In the genomic region with DNA sequence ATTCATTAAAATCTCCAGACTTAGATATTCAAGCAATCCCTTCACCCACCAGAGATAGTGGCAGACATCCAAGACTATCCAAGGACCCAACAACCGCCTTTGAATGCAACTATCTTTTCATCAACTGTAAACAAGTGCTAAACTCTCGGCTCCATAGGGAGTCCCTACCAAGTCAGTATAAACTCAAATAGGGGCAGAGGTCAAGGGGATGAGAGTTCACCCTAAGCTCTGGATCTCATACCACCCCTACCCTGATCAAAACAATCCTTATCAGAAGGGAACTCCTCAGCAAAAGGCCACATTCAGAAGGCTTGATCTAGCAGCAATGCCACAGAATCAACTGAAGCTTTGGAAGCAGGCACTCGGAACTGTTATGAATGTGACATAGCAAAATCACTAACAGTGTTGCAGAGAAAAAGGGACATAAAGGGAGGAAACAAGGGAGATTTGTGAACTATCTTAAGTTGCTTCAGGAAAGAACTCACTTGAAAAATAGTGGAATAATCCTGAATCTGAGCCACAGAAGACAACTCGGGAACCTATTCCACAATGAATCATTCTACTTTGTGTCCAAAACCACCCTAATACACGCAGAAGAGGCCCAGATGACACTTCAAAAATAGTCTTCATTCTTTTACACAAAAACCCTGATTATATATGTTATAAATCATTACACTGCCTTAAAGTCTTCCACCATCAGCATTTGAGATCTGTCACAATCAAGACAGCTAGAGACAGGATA, we compare ENCODE assay signal across 1 cellular context.
TF ChIP-seq lines count a peak whose summit lies in the region.

No MANE protein-coding gene starts in this region.

TF ChIP-seq in HepG2, 621 proteins besides CTCF, POLR2A, EP300 and RAD21 (continued from another document and continues in another):
- TF ChIP-seq, protein P1, sequence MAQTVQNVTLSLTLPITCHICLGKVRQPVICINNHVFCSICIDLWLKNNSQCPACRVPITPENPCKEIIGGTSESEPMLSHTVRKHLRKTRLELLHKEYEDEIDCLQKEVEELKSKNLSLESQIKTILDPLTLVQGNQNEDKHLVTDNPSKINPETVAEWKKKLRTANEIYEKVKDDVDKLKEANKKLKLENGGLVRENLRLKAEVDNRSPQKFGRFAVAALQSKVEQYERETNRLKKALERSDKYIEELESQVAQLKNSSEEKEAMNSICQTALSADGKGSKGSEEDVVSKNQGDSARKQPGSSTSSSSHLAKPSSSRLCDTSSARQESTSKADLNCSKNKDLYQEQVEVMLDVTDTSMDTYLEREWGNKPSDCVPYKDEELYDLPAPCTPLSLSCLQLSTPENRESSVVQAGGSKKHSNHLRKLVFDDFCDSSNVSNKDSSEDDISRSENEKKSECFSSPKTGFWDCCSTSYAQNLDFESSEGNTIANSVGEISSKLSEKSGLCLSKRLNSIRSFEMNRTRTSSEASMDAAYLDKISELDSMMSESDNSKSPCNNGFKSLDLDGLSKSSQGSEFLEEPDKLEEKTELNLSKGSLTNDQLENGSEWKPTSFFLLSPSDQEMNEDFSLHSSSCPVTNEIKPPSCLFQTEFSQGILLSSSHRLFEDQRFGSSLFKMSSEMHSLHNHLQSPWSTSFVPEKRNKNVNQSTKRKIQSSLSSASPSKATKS (CRISPR knock-in tag; IDR thresholded peaks at IDR 0.05) = no peak
- TF ChIP-seq XRCC5 (optimal IDR thresholded peaks at IDR 0.05; ENCODE audit: low read length) (peak; percentile 42), ATRX (CRISPR knock-in tag; IDR thresholded peaks at IDR 0.05; ENCODE audit: borderline replicate concordance) (no peak), HMG20B (CRISPR knock-in tag; conservative IDR thresholded peaks at IDR 0.05) (peak; percentile 68; the same call in 1 of the 2 replicates), PLRG1 (conservative IDR thresholded peaks at IDR 0.05) (no peak), MAZ (IDR thresholded peaks at IDR 0.05; ENCODE audit: borderline replicate concordance, low read depth, low read length) (no peak), MAZ (CRISPR knock-in tag; IDR thresholded peaks at IDR 0.05; ENCODE audit: low read depth) (no peak), SOX13 (IDR thresholded peaks at IDR 0.05) (no peak), SOX13 (CRISPR knock-in tag; conservative IDR thresholded peaks at IDR 0.05 in 1 of 2, IDR thresholded peaks at IDR 0.05 in 1 of 2) (peak in 1 of 2 experiments; percentile 85; a peak in 2 of 4 replicates), PPARG (CRISPR knock-in tag; conservative IDR thresholded peaks at IDR 0.05) (peak; percentile 94), ZNF672 (CRISPR knock-in tag; IDR thresholded peaks at IDR 0.05) (no peak), NR2F6 (IDR thresholded peaks at IDR 0.05) (peak; percentile 93), NR2F6 (CRISPR knock-in tag; IDR thresholded peaks at IDR 0.05) (peak; percentile 94), ZNF737 (CRISPR knock-in tag; IDR thresholded peaks at IDR 0.05; ENCODE audit: borderline replicate concordance) (no peak), REL (CRISPR knock-in tag; conservative IDR thresholded peaks at IDR 0.05) (no peak), MLLT10 (CRISPR knock-in tag; IDR thresholded peaks at IDR 0.05) (no peak), TBX3 (IDR thresholded peaks at IDR 0.05; ENCODE audit: borderline replicate concordance) (no peak), ZSCAN25 (CRISPR knock-in tag; IDR thresholded peaks at IDR 0.05) (peak; percentile 76), NFIC (IDR thresholded peaks at IDR 0.05; ENCODE audit: low read length) (peak; percentile 73), ZNF782 (CRISPR knock-in tag; IDR thresholded peaks at IDR 0.05; ENCODE audit: borderline replicate concordance) (no peak), RBM22 (optimal IDR thresholded peaks at IDR 0.05; ENCODE audit: low read length) (no peak), ZNF614 (CRISPR knock-in tag; IDR thresholded peaks at IDR 0.05; ENCODE audit: borderline replicate concordance) (peak; percentile 25; the same call in 1 of the 2 replicates)
- TF ChIP-seq, protein P2, sequence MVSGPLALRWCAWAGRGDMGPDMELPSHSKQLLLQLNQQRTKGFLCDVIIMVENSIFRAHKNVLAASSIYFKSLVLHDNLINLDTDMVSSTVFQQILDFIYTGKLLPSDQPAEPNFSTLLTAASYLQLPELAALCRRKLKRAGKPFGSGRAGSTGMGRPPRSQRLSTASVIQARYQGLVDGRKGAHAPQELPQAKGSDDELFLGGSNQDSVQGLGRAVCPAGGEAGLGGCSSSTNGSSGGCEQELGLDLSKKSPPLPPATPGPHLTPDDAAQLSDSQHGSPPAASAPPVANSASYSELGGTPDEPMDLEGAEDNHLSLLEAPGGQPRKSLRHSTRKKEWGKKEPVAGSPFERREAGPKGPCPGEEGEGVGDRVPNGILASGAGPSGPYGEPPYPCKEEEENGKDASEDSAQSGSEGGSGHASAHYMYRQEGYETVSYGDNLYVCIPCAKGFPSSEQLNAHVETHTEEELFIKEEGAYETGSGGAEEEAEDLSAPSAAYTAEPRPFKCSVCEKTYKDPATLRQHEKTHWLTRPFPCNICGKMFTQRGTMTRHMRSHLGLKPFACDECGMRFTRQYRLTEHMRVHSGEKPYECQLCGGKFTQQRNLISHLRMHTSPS (CRISPR knock-in tag; IDR thresholded peaks at IDR 0.05; ENCODE audit: low read depth) = no peak
- TF ChIP-seq, protein P3, sequence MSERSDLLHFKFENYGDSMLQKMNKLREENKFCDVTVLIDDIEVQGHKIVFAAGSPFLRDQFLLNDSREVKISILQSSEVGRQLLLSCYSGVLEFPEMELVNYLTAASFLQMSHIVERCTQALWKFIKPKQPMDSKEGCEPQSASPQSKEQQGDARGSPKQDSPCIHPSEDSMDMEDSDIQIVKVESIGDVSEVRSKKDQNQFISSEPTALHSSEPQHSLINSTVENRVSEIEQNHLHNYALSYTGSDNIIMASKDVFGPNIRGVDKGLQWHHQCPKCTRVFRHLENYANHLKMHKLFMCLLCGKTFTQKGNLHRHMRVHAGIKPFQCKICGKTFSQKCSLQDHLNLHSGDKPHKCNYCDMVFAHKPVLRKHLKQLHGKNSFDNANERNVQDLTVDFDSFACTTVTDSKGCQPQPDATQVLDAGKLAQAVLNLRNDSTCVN (CRISPR knock-in tag; IDR thresholded peaks at IDR 0.05; ENCODE audit: borderline replicate concordance) = 0 out of 2 replicates have a peak, but pooled peaks have one; percentile 35
- TF ChIP-seq, protein P4, sequence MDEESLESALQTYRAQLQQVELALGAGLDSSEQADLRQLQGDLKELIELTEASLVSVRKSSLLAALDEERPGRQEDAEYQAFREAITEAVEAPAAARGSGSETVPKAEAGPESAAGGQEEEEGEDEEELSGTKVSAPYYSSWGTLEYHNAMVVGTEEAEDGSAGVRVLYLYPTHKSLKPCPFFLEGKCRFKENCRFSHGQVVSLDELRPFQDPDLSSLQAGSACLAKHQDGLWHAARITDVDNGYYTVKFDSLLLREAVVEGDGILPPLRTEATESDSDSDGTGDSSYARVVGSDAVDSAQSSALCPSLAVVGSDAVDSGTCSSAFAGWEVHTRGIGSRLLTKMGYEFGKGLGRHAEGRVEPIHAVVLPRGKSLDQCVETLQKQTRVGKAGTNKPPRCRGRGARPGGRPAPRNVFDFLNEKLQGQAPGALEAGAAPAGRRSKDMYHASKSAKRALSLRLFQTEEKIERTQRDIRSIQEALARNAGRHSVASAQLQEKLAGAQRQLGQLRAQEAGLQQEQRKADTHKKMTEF (CRISPR knock-in tag; IDR thresholded peaks at IDR 0.05) = peak; percentile 64
- TF ChIP-seq, protein P5, sequence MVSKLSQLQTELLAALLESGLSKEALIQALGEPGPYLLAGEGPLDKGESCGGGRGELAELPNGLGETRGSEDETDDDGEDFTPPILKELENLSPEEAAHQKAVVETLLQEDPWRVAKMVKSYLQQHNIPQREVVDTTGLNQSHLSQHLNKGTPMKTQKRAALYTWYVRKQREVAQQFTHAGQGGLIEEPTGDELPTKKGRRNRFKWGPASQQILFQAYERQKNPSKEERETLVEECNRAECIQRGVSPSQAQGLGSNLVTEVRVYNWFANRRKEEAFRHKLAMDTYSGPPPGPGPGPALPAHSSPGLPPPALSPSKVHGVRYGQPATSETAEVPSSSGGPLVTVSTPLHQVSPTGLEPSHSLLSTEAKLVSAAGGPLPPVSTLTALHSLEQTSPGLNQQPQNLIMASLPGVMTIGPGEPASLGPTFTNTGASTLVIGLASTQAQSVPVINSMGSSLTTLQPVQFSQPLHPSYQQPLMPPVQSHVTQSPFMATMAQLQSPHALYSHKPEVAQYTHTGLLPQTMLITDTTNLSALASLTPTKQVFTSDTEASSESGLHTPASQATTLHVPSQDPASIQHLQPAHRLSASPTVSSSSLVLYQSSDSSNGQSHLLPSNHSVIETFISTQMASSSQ (IDR thresholded peaks at IDR 0.05; ENCODE audit: low read depth) = 0 out of 2 replicates have a peak, but pooled peaks have one; percentile 30
- TF ChIP-seq, protein P5 (CRISPR knock-in tag; IDR thresholded peaks at IDR 0.05; ENCODE audit: borderline replicate concordance) = 0 out of 2 replicates have a peak, but pooled peaks have one; percentile 36
- TF ChIP-seq, protein P6, sequence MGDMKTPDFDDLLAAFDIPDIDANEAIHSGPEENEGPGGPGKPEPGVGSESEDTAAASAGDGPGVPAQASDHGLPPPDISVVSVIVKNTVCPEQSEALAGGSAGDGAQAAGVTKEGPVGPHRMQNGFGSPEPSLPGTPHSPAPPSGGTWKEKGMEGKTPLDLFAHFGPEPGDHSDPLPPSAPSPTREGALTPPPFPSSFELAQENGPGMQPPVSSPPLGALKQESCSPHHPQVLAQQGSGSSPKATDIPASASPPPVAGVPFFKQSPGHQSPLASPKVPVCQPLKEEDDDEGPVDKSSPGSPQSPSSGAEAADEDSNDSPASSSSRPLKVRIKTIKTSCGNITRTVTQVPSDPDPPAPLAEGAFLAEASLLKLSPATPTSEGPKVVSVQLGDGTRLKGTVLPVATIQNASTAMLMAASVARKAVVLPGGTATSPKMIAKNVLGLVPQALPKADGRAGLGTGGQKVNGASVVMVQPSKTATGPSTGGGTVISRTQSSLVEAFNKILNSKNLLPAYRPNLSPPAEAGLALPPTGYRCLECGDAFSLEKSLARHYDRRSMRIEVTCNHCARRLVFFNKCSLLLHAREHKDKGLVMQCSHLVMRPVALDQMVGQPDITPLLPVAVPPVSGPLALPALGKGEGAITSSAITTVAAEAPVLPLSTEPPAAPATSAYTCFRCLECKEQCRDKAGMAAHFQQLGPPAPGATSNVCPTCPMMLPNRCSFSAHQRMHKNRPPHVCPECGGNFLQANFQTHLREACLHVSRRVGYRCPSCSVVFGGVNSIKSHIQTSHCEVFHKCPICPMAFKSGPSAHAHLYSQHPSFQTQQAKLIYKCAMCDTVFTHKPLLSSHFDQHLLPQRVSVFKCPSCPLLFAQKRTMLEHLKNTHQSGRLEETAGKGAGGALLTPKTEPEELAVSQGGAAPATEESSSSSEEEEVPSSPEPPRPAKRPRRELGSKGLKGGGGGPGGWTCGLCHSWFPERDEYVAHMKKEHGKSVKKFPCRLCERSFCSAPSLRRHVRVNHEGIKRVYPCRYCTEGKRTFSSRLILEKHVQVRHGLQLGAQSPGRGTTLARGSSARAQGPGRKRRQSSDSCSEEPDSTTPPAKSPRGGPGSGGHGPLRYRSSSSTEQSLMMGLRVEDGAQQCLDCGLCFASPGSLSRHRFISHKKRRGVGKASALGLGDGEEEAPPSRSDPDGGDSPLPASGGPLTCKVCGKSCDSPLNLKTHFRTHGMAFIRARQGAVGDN (CRISPR knock-in tag; IDR thresholded peaks at IDR 0.05) = no peak
- TF ChIP-seq, protein P7, sequence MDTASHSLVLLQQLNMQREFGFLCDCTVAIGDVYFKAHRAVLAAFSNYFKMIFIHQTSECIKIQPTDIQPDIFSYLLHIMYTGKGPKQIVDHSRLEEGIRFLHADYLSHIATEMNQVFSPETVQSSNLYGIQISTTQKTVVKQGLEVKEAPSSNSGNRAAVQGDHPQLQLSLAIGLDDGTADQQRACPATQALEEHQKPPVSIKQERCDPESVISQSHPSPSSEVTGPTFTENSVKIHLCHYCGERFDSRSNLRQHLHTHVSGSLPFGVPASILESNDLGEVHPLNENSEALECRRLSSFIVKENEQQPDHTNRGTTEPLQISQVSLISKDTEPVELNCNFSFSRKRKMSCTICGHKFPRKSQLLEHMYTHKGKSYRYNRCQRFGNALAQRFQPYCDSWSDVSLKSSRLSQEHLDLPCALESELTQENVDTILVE (CRISPR knock-in tag; IDR thresholded peaks at IDR 0.05) = 0 out of 2 replicates have a peak, but pooled peaks have one; percentile 19
- TF ChIP-seq, protein P8, sequence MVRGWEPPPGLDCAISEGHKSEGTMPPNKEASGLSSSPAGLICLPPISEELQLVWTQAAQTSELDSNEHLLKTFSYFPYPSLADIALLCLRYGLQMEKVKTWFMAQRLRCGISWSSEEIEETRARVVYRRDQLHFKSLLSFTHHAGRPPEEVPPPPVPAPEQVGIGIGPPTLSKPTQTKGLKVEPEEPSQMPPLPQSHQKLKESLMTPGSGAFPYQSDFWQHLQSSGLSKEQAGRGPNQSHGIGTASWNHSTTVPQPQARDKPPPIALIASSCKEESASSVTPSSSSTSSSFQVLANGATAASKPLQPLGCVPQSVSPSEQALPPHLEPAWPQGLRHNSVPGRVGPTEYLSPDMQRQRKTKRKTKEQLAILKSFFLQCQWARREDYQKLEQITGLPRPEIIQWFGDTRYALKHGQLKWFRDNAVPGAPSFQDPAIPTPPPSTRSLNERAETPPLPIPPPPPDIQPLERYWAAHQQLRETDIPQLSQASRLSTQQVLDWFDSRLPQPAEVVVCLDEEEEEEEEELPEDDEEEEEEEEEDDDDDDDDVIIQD (CRISPR knock-in tag; IDR thresholded peaks at IDR 0.05; ENCODE audit: low read depth) = 0 out of 2 replicates have a peak, but pooled peaks have one; percentile 43
- TF ChIP-seq, protein P9, sequence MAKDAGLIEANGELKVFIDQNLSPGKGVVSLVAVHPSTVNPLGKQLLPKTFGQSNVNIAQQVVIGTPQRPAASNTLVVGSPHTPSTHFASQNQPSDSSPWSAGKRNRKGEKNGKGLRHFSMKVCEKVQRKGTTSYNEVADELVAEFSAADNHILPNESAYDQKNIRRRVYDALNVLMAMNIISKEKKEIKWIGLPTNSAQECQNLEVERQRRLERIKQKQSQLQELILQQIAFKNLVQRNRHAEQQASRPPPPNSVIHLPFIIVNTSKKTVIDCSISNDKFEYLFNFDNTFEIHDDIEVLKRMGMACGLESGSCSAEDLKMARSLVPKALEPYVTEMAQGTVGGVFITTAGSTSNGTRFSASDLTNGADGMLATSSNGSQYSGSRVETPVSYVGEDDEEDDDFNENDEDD (CRISPR knock-in tag; IDR thresholded peaks at IDR 0.05; ENCODE audit: borderline replicate concordance) = no peak
- TF ChIP-seq, protein P10, sequence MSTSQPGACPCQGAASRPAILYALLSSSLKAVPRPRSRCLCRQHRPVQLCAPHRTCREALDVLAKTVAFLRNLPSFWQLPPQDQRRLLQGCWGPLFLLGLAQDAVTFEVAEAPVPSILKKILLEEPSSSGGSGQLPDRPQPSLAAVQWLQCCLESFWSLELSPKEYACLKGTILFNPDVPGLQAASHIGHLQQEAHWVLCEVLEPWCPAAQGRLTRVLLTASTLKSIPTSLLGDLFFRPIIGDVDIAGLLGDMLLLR (CRISPR knock-in tag; IDR thresholded peaks at IDR 0.05) = no peak
